In the genomic region with DNA sequence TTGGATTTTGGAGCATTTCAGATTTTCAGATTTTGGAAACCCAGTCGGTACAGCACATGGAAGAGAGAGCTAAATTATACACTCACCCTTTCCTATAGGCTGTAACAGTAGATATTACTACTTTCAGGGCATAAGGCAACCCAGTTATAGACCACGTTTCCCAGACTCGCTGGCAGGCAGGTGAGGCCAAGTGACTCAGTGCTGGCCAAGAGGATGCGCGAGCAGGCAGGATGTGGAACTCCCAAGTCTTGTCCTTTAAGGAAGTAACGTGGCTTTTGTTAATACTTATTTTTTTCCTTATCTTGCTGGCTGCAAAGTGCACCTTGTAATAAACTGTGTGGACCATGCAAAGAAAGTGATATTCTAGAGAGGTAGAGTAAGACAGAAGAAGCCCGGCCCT, we compare ENCODE assay signal across 26 cellular contexts.
"Had no signal": no experiment of that assay in that cellular context is flagged by ENCODE, and none has a peak within 500 bp of the region (broad histone marks: within the 10 kb centered on the region; RNA-seq: fewer than 3 reads in every experiment).

No MANE protein-coding gene starts in this region.

- H3K36me3 ChIP-seq: brain microvascular endothelial cell, esophagus muscularis mucosa, gastroesophageal sphincter, WERI-Rb-1 had no signal

- H3K9me3 ChIP-seq: esophagus muscularis mucosa, gastroesophageal sphincter had no signal

- H3K27me3 ChIP-seq: brain microvascular endothelial cell had no signal

- H3K4me3 ChIP-seq: coronary artery, dorsolateral prefrontal cortex, esophagus muscularis mucosa, gastroesophageal sphincter had no signal

- ATAC-seq: activated CD4-positive, CD25-positive, alpha-beta regulatory T cell treated with anti-CD3 and anti-CD28 coated beads, Interleukin-2, amount 50 U/mL, for 24 hours; activated CD8-positive, alpha-beta T cell treated with anti-CD3 and anti-CD28 coated beads for 36 hours; activated T-cell treated with anti-CD3 and anti-CD28 coated beads, Interleukin-2, amount 50 U/mL, for 4 hours; activated T-helper 17 cell treated with anti-CD3 and anti-CD28 coated beads, Interleukin-2, amount 50 U/mL, for 72 hours; gastroesophageal sphincter had no signal

- H3K4me1 ChIP-seq: esophagus muscularis mucosa, gastroesophageal sphincter had no signal

- H3K27ac ChIP-seq: brain microvascular endothelial cell, coronary artery, dorsolateral prefrontal cortex, esophagus muscularis mucosa, gastroesophageal sphincter, WERI-Rb-1 had no signal

- DNase-seq: activated B cell treated with CpG ODN at 0.5 μM for 24 hours; activated CD4-positive, alpha-beta T cell treated with anti-CD3 and anti-CD28 coated beads for 48 hours; activated CD4-positive, alpha-beta T cell treated with anti-CD3 and anti-CD28 coated beads, Interleukin-2, amount 50 U/mL, for 1 hour; activated CD4-positive, alpha-beta T cell treated with anti-CD3 and anti-CD28 coated beads, Interleukin-2, amount 50 U/mL, for 48 hours; activated CD8-positive, alpha-beta memory T cell treated with anti-CD3 and anti-CD28 coated beads for 24 hours; activated CD8-positive, alpha-beta T cell treated with anti-CD3 and anti-CD28 coated beads for 36 hours; activated effector memory CD4-positive, alpha-beta T cell treated with Interleukin-2 at 50 U/mL for 16 hours; activated gamma-delta T cell treated with Interleukin-2 at 50 U/mL for 16 hours; activated naive CD4-positive, alpha-beta T cell treated with anti-CD3 and anti-CD28 coated beads, Interleukin-2, amount 50 U/mL, for 16 hours; activated naive CD4-positive, alpha-beta T cell treated with Interleukin-2 at 50 U/mL for 16 hours; activated T-cell treated with anti-CD3 and anti-CD28 coated beads, Interleukin-2, amount 50 U/mL, for 4 hours; amniotic stem cell; anterior cingulate cortex; brain microvascular endothelial cell; dorsolateral prefrontal cortex; effector memory CD4-positive, alpha-beta T cell; endodermal cell; erythroblast; foreskin melanocyte; T-helper 9 cell; WERI-Rb-1 had no signal
